ENCODE assay signal across 10 cellular contexts in the genomic region with DNA sequence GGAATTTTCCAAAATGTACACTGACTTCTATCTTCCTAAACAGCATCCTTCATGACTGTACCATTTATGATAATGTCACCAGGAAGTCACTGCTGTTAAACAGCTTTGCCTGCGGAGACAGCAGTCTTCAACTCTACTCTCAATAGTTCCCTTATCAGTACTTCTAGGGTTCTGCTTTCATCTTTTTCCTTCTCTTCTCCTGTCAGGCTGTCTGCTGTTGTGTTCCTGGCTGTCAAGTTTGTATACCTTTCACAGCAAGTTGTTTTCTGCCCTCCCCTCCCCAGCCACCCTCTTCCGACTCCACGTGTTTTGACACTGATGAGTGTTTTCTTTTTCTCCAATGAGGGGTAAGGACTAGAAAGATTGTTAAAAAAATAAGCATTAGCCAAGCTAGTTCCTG. TPM values are rescaled to one million over a fixed set of nuclear protein-coding genes. Genes with fewer than 3 reads are reported as not detected.
A peak's percentile ranks its signal among the peaks of the same experiment; 100 is the strongest.
DNase-seq lines count a peak whose midpoint lies in the region; ATAC-seq and TF ChIP-seq lines count a peak whose summit lies in the region.
"Had no signal": no experiment of that assay in that cellular context is flagged by ENCODE, and none has a peak within 500 bp of the region (broad histone marks: within the 10 kb centered on the region; RNA-seq: fewer than 3 reads in every experiment).

No MANE protein-coding gene starts in this region.

- peak overlapping the region; percentile 0 for H3K27ac ChIP-seq in smooth muscle cell (ENCODE audit: low read depth)

- H3F3A ChIP-seq in smooth muscle cell (ENCODE audit: low read depth): peaks cover 27% of the 10 kb centered on the region

- H3K79me2 ChIP-seq in smooth muscle cell (ENCODE audit: low read depth): peaks cover 52% of the 10 kb centered on the region

- no peak for DNase-seq in activated CD8-positive, alpha-beta memory T cell treated with anti-CD3 and anti-CD28 coated beads, Interleukin-2, amount 10 ng/mL, durations not matched to agents 7 days and 5 days
- DNase-seq in activated CD8-positive, alpha-beta memory T cell treated with anti-CD3 and anti-CD28 coated beads, Interleukin-2, amount 50 U/mL, for 48 hours: no peak
- DNase-seq in OCI-M1 (lab: John Stamatoyannopoulos, UW): peak; percentile 30
- peak; percentile 29 for DNase-seq in choroid plexus epithelial cell (ENCODE audit: low read depth)
- DNase-seq in smooth muscle cell (lab: John Stamatoyannopoulos, UW; ENCODE audit: unreplicated experiment): no peak
- no peak for DNase-seq in islet precursor cell
- DNase-seq in NCI-H82 treated with DMSO at 0.1 percent for 48 hours (lab: John Stamatoyannopoulos, UW; ENCODE audit: unreplicated experiment): no peak
- no peak for DNase-seq in NK-92 (lab: John Stamatoyannopoulos, UW; ENCODE audit: unreplicated experiment)
- DNase-seq: foreskin fibroblast, NCI-H226 had no signal

- TF ChIP-seq CTCF in choroid plexus epithelial cell (conservative IDR thresholded peaks at IDR 0.05; ENCODE audit: low read depth, low read length) (no peak), smooth muscle cell (IDR thresholded peaks at IDR 0.05; ENCODE audit: borderline replicate concordance, insufficient read depth, poor library complexity, severe bottlenecking) (no peak)

- H3K4me3 Mint-ChIP-seq in activated CD8-positive, alpha-beta memory T cell treated with anti-CD3 and anti-CD28 coated beads, Interleukin-2, amount 10 ng/mL, durations not matched to agents 7 days and 5 days: peak overlapping the region; percentile 38

- H3K27ac Mint-ChIP-seq in activated CD8-positive, alpha-beta memory T cell treated with anti-CD3 and anti-CD28 coated beads, Interleukin-2, amount 10 ng/mL, durations not matched to agents 7 days and 5 days: peak overlapping the region; percentile 24

- no peaks in the 10 kb centered on the region for H3K27me3 ChIP-seq in smooth muscle cell (ENCODE audit: low read depth)

- no peaks in the 10 kb centered on the region for H3K27me3 Mint-ChIP-seq in activated CD8-positive, alpha-beta memory T cell treated with anti-CD3 and anti-CD28 coated beads, Interleukin-2, amount 10 ng/mL, durations not matched to agents 7 days and 5 days

- WGBS in smooth muscle cell (ENCODE audit: low lambda C conversion rate): 44% methylated on average over 3 of the region's 3 CpGs

- ATAC-seq in activated CD8-positive, alpha-beta memory T cell treated with anti-CD3 and anti-CD28 coated beads, Interleukin-2, amount 10 ng/mL, durations not matched to agents 7 days and 5 days: no peak

- no peak overlapping the region for H2AFZ ChIP-seq in smooth muscle cell (ENCODE audit: low read depth)

- peaks cover 47% of the 10 kb centered on the region for H3K4me1 Mint-ChIP-seq in activated CD8-positive, alpha-beta memory T cell treated with anti-CD3 and anti-CD28 coated beads, Interleukin-2, amount 10 ng/mL, durations not matched to agents 7 days and 5 days

- no peak overlapping the region for H3K4me3 ChIP-seq in choroid plexus epithelial cell (ENCODE audit: low read depth, low read length)
- peak overlapping the region; percentile 9 for H3K4me3 ChIP-seq in smooth muscle cell

- H3K9ac ChIP-seq in smooth muscle cell (ENCODE audit: low read depth): no peak overlapping the region

- no peaks in the 10 kb centered on the region for H3K9me3 Mint-ChIP-seq in activated CD8-positive, alpha-beta memory T cell treated with anti-CD3 and anti-CD28 coated beads, Interleukin-2, amount 10 ng/mL, durations not matched to agents 7 days and 5 days (ENCODE audit: low read depth)

- peaks cover 24% of the 10 kb centered on the region for H3K4me1 ChIP-seq in smooth muscle cell (ENCODE audit: low read depth)

- H3K9me3 ChIP-seq in smooth muscle cell (replicated peaks; ENCODE audit: low read depth): no peaks in the 10 kb centered on the region

- peaks cover 37% of the 10 kb centered on the region for H3K36me3 Mint-ChIP-seq in activated CD8-positive, alpha-beta memory T cell treated with anti-CD3 and anti-CD28 coated beads, Interleukin-2, amount 10 ng/mL, durations not matched to agents 7 days and 5 days

- peaks cover 4% of the 10 kb centered on the region for H4K20me1 ChIP-seq in smooth muscle cell (ENCODE audit: low read depth)

- H3K4me2 ChIP-seq in smooth muscle cell: peak overlapping the region; percentile 48

- CTCF ChIA-PET in activated CD8-positive, alpha-beta memory T cell treated with anti-CD3 and anti-CD28 coated beads, Interleukin-2, amount 10 ng/mL, durations not matched to agents 7 days and 5 days (lab: Charles Lee): interaction anchor here (0.6 kb wide), 1 partner anchor 13 kb away, joined by 3 read pairs; no protein-coding TSS in a partner anchor

- no peaks in the 10 kb centered on the region for H3K36me3 ChIP-seq in smooth muscle cell (ENCODE audit: low read depth)

RNA-seq across cellular contexts. Expression of gene UPF3A, which starts 2.2 kb away (rescaled TPM):
- total RNA-seq in activated CD8-positive, alpha-beta memory T cell treated with anti-CD3 and anti-CD28 coated beads, Interleukin-2, amount 10 ng/mL, durations not matched to agents 7 days and 5 days: 10 to 100 TPM; 56.1 to 63.4 TPM
- 22.4 and 26.1 TPM in 2 replicates for total RNA-seq in smooth muscle cell
- polyA plus RNA-seq in smooth muscle cell: 34.1 and 46.6 TPM in 2 replicates

RNA-seq across cellular contexts. Expression of gene CHAMP1, which starts 30.7 kb away (rescaled TPM):
- 10 to 100 TPM; 34.1 to 37.0 TPM for total RNA-seq in activated CD8-positive, alpha-beta memory T cell treated with anti-CD3 and anti-CD28 coated beads, Interleukin-2, amount 10 ng/mL, durations not matched to agents 7 days and 5 days
- 12.0 and 20.6 TPM in 2 replicates for total RNA-seq in smooth muscle cell
- polyA plus RNA-seq in smooth muscle cell: 10.6 and 12.1 TPM in 2 replicates

RNA-seq across cellular contexts. Expression of gene CDC16, which starts 48.9 kb away (rescaled TPM):
- 10 to 100 TPM; 73.5 to 81.5 TPM for total RNA-seq in activated CD8-positive, alpha-beta memory T cell treated with anti-CD3 and anti-CD28 coated beads, Interleukin-2, amount 10 ng/mL, durations not matched to agents 7 days and 5 days
- 43.8 and 60.7 TPM in 2 replicates for total RNA-seq in smooth muscle cell
- polyA plus RNA-seq in smooth muscle cell: 31.5 and 51.0 TPM in 2 replicates

Comparison
In these comparisons a context has a peak if more than half of its experiments do, and no peak if none do; other contexts are left out.
1. DNase-seq: peak in OCI-M1 (single experiment) and choroid plexus epithelial cell (single experiment); none in activated CD8-positive, alpha-beta memory T cell treated with anti-CD3 and anti-CD28 coated beads, Interleukin-2, amount 10 ng/mL, durations not matched to agents 7 days and 5 days (single experiment), activated CD8-positive, alpha-beta memory T cell treated with anti-CD3 and anti-CD28 coated beads, Interleukin-2, amount 50 U/mL, for 48 hours (single experiment), smooth muscle cell (single experiment), islet precursor cell (single experiment), NCI-H82 treated with DMSO at 0.1 percent for 48 hours (single experiment) and NK-92 (single experiment).